ENCODE assay signal across 22 cellular contexts in genomic region chr7:23222439-23223045, GRCh38.
"Had no signal": no experiment of that assay in that cellular context is flagged by ENCODE, and none has a peak within 500 bp of the region (broad histone marks: within the 10 kb centered on the region; RNA-seq: fewer than 3 reads in every experiment).

No MANE protein-coding gene starts in this region.

- ATAC-seq: activated naive CD4-positive, alpha-beta T cell treated with anti-CD3 and anti-CD28 coated beads, Interleukin-2, amount 50 U/mL, for 72 hours; effector memory CD8-positive, alpha-beta T cell had no signal

- H3K27me3 ChIP-seq: adrenal gland, ascending aorta, brain microvascular endothelial cell, esophagus muscularis mucosa, sigmoid colon, testis, uterus had no signal

- H3K9me3 Mint-ChIP-seq: activated naive CD4-positive, alpha-beta T cell treated with anti-CD3 and anti-CD28 coated beads, Interleukin-2, amount 50 U/mL, for 72 hours; effector memory CD8-positive, alpha-beta T cell; memory B cell; nephron had no signal

- FAIRE-seq: frontal cortex had no signal

- H3K27ac ChIP-seq: adrenal gland, ascending aorta, brain microvascular endothelial cell, esophagus muscularis mucosa, sigmoid colon, testis, uterus, WERI-Rb-1 had no signal

- H3K36me3 Mint-ChIP-seq: activated naive CD4-positive, alpha-beta T cell treated with anti-CD3 and anti-CD28 coated beads, Interleukin-2, amount 50 U/mL, for 72 hours; memory B cell had no signal

- H3K4me3 Mint-ChIP-seq: effector memory CD8-positive, alpha-beta T cell; memory B cell; nephron had no signal

- H3K27ac Mint-ChIP-seq: activated naive CD4-positive, alpha-beta T cell treated with anti-CD3 and anti-CD28 coated beads, Interleukin-2, amount 50 U/mL, for 72 hours; effector memory CD8-positive, alpha-beta T cell; memory B cell; nephron had no signal

- H3K36me3 ChIP-seq: adrenal gland, ascending aorta, brain microvascular endothelial cell, esophagus muscularis mucosa, sigmoid colon, uterus, WERI-Rb-1 had no signal

- H3K4me1 ChIP-seq: adrenal gland, ascending aorta, esophagus muscularis mucosa, sigmoid colon, testis, uterus had no signal

- DNase-seq: activated CD4-positive, alpha-beta T cell treated with anti-CD3 and anti-CD28 coated beads for 1 hour; activated T-cell treated with anti-CD3 and anti-CD28 coated beads, Interleukin-2, amount 50 U/mL, for 1 hour; adrenal gland; brain microvascular endothelial cell; caudate nucleus; effector memory CD8-positive, alpha-beta T cell; head of caudate nucleus; hypothalamus; nucleus accumbens; sigmoid colon; stimulated activated CD4-positive, alpha-beta T cell treated with anti-CD3 and anti-CD28 coated beads, Interleukin-2, amount 100 ng/mL, for 48 hours; stimulated activated CD8-positive, alpha-beta memory T cell treated with anti-CD3 and anti-CD28 coated beads, Interleukin-4, amount 100 ng/mL, for 48 hours; stimulated activated naive CD4-positive, alpha-beta T cell; testis; uterus; WERI-Rb-1 had no signal

- H3K9me3 ChIP-seq: adrenal gland, ascending aorta, esophagus muscularis mucosa, sigmoid colon, testis, uterus had no signal

- H3K4me3 ChIP-seq: adrenal gland, ascending aorta, esophagus muscularis mucosa, sigmoid colon, testis, uterus had no signal
